ENCODE assay signal across 15 cellular contexts in genomic region chr2:172329404-172330059, GRCh38.
DNase-seq lines count a peak whose midpoint lies in the region; TF ChIP-seq lines count a peak whose summit lies in the region.
"Had no signal": no experiment of that assay in that cellular context is flagged by ENCODE, and none has a peak within 500 bp of the region (broad histone marks: within the 10 kb centered on the region; RNA-seq: fewer than 3 reads in every experiment).

No MANE protein-coding gene starts in this region.

- H3K27ac ChIP-seq in colonic mucosa = peak overlapping the region; percentile 59
- H3K27ac ChIP-seq in left ventricle myocardium inferior (replicated peaks) = peak overlapping the region; percentile 78
- peak overlapping the region; percentile 28 for H3K27ac ChIP-seq in muscle layer of duodenum (ENCODE audit: low read length)
- H3K27ac ChIP-seq in tibial artery = no peak overlapping the region

- no peaks in the 10 kb centered on the region for H3K36me3 ChIP-seq in colonic mucosa
- no peaks in the 10 kb centered on the region for H3K36me3 ChIP-seq in left ventricle myocardium inferior
- no peaks in the 10 kb centered on the region for H3K36me3 ChIP-seq in muscle layer of duodenum (ENCODE audit: control insufficient read depth in 1 of 2, insufficient read depth in 2 of 2, low read length in 2 of 2)
- H3K36me3 ChIP-seq in tibial artery = no peaks in the 10 kb centered on the region

- peaks cover 8% of the 10 kb centered on the region for H3K27me3 Mint-ChIP-seq in activated CD4-positive, alpha-beta T cell treated with anti-CD3 and anti-CD28 coated beads, Interleukin-2, amount 10 ng/mL, durations not matched to agents 24 days and 14 days
- H3K27me3 Mint-ChIP-seq: stimulated activated naive B cell treated with anti-CD40 and anti-IgM and Interleukin-4, amounts not matched to agents 10 μg/mL and 1 μg/mL and 100 μg/mL, for 72 hours had no signal

- H3K9ac ChIP-seq in colonic mucosa (ENCODE audit: low read depth in 2 of 2, low read length in 2 of 2) = peak overlapping the region in 1 of 2 donors; percentile 58

- TF ChIP-seq CTCF in colonic mucosa (IDR thresholded peaks at IDR 0.05) (no peak), left ventricle myocardium inferior (IDR thresholded peaks at IDR 0.05; ENCODE audit: borderline replicate concordance) (no peak), tibial artery (IDR thresholded peaks at IDR 0.05) (no peak)

- no peak overlapping the region for H3K4me3 Mint-ChIP-seq in activated CD4-positive, alpha-beta T cell treated with anti-CD3 and anti-CD28 coated beads, Interleukin-2, amount 10 ng/mL, durations not matched to agents 24 days and 14 days
- H3K4me3 Mint-ChIP-seq: dendritic cell treated with granulocyte-macrophage colony-stimulating factor and Interleukin-4, amounts not matched to agents 40 ng/mL and 50 ng/mL, for 4 days; HFFc6; neural crest cell; stimulated activated naive B cell treated with anti-CD40 and anti-IgM and Interleukin-4, amounts not matched to agents 10 μg/mL and 1 μg/mL and 100 μg/mL, for 72 hours had no signal

- peaks cover 6% of the 10 kb centered on the region for H3K4me1 ChIP-seq in colonic mucosa
- H3K4me1 ChIP-seq in left ventricle myocardium inferior = peaks cover 30% of the 10 kb centered on the region
- H3K4me1 ChIP-seq in muscle layer of duodenum (ENCODE audit: control insufficient read depth in 1 of 2, insufficient read depth in 2 of 2, low read length in 2 of 2) = peaks cover 0 to 8% of the 10 kb centered on the region in 2 donors
- peaks cover 0 to 15% (median 3%) of the 10 kb centered on the region in 4 donors for H3K4me1 ChIP-seq in tibial artery

- no peaks in the 10 kb centered on the region for H3K4me1 Mint-ChIP-seq in activated CD4-positive, alpha-beta T cell treated with anti-CD3 and anti-CD28 coated beads, Interleukin-2, amount 10 ng/mL, durations not matched to agents 24 days and 14 days
- H3K4me1 Mint-ChIP-seq: stimulated activated naive B cell treated with anti-CD40 and anti-IgM and Interleukin-4, amounts not matched to agents 10 μg/mL and 1 μg/mL and 100 μg/mL, for 72 hours had no signal

- no peaks in the 10 kb centered on the region for H3K36me3 Mint-ChIP-seq in activated CD4-positive, alpha-beta T cell treated with anti-CD3 and anti-CD28 coated beads, Interleukin-2, amount 10 ng/mL, durations not matched to agents 24 days and 14 days (ENCODE audit: low read depth)
- H3K36me3 Mint-ChIP-seq: stimulated activated naive B cell treated with anti-CD40 and anti-IgM and Interleukin-4, amounts not matched to agents 10 μg/mL and 1 μg/mL and 100 μg/mL, for 72 hours had no signal

- H3K9me3 ChIP-seq in colonic mucosa (no peaks in the 10 kb centered on the region), left ventricle myocardium inferior (replicated peaks) (no peaks in the 10 kb centered on the region), muscle layer of duodenum (ENCODE audit: control insufficient read depth in 1 of 2, low read length in 2 of 2) (no peaks in the 10 kb centered on the region), tibial artery (no peaks in the 10 kb centered on the region)

- H3K4me3 ChIP-seq in colonic mucosa = no peak overlapping the region
- no peak overlapping the region for H3K4me3 ChIP-seq in left ventricle myocardium inferior
- no peak overlapping the region for H3K4me3 ChIP-seq in muscle layer of duodenum (ENCODE audit: low read depth in 1 of 2, low read length in 2 of 2)
- no peak overlapping the region for H3K4me3 ChIP-seq in tibial artery
- H3K4me3 ChIP-seq: skin epidermis had no signal

- H3K27ac Mint-ChIP-seq in activated CD4-positive, alpha-beta T cell treated with anti-CD3 and anti-CD28 coated beads, Interleukin-2, amount 10 ng/mL, durations not matched to agents 24 days and 14 days = no peak overlapping the region
- H3K27ac Mint-ChIP-seq: dendritic cell treated with granulocyte-macrophage colony-stimulating factor and Interleukin-4, amounts not matched to agents 40 ng/mL and 50 ng/mL, for 4 days; HFFc6; stimulated activated naive B cell treated with anti-CD40 and anti-IgM and Interleukin-4, amounts not matched to agents 10 μg/mL and 1 μg/mL and 100 μg/mL, for 72 hours had no signal

- DNase-seq in colonic mucosa (peak; percentile 76), left ventricle myocardium inferior (peak; percentile 74), tibial artery (peak; percentile 42 to 71), foreskin melanocyte (no peak), glomerular visceral epithelial cell (ENCODE audit: extremely low spot score) (no peak)
- DNase-seq in activated CD4-positive, alpha-beta T cell treated with anti-CD3 and anti-CD28 coated beads, Interleukin-2, amount 10 ng/mL, durations not matched to agents 24 days and 14 days = no peak
- DNase-seq: activated gamma-delta T cell; DMS 273 treated with DMSO at 0.1 percent for 48 hours; HFFc6; NK-92 treated with Interleukin-12 subunit alpha and Interleukin-12 subunit beta, amount 100 ng/mL, for 24 hours; stimulated activated naive B cell treated with anti-CD40 and anti-IgM and Interleukin-4, amounts not matched to agents 10 μg/mL and 1 μg/mL and 100 μg/mL, for 72 hours had no signal

- intact Hi-C loops in colonic mucosa (cut with DNase I) (no loop called here), left ventricle myocardium inferior (cut with micrococcal nuclease) (no loop called here), tibial artery (cut with DNase I; ENCODE audit: low total_unique reads) (no loop called here)
- intact Hi-C loops in activated CD4-positive, alpha-beta T cell treated with anti-CD3 and anti-CD28 coated beads, Interleukin-2, amount 10 ng/mL, durations not matched to agents 24 days and 14 days (cut with micrococcal nuclease) = no loop called here

- H3K27me3 ChIP-seq in colonic mucosa = no peaks in the 10 kb centered on the region
- H3K27me3 ChIP-seq in left ventricle myocardium inferior (ENCODE audit: low read depth) = no peaks in the 10 kb centered on the region
- H3K27me3 ChIP-seq in muscle layer of duodenum (ENCODE audit: low read depth, low read length) = no peaks in the 10 kb centered on the region
- no peaks in the 10 kb centered on the region for H3K27me3 ChIP-seq in tibial artery

- no peaks in the 10 kb centered on the region for H3K9me3 Mint-ChIP-seq in activated CD4-positive, alpha-beta T cell treated with anti-CD3 and anti-CD28 coated beads, Interleukin-2, amount 10 ng/mL, durations not matched to agents 24 days and 14 days
- H3K9me3 Mint-ChIP-seq: dendritic cell treated with granulocyte-macrophage colony-stimulating factor and Interleukin-4, amounts not matched to agents 40 ng/mL and 50 ng/mL, for 4 days; HFFc6; neural crest cell; stimulated activated naive B cell treated with anti-CD40 and anti-IgM and Interleukin-4, amounts not matched to agents 10 μg/mL and 1 μg/mL and 100 μg/mL, for 72 hours had no signal

Comparison
In these comparisons a context has a peak if more than half of its experiments do, and no peak if none do; other contexts are left out.
1. DNase-seq: peak in colonic mucosa (single experiment), left ventricle myocardium inferior (single experiment) and tibial artery (2 of 2); none in foreskin melanocyte (single experiment), activated CD4-positive, alpha-beta T cell treated with anti-CD3 and anti-CD28 coated beads, Interleukin-2, amount 10 ng/mL, durations not matched to agents 24 days and 14 days (single experiment) and glomerular visceral epithelial cell (single experiment).
2. H3K27ac ChIP-seq: peak in colonic mucosa (single experiment), left ventricle myocardium inferior (single experiment) and muscle layer of duodenum (single experiment); none in tibial artery (0 of 2).